10 cellular contexts compared by ENCODE assay signal in the genomic region with DNA sequence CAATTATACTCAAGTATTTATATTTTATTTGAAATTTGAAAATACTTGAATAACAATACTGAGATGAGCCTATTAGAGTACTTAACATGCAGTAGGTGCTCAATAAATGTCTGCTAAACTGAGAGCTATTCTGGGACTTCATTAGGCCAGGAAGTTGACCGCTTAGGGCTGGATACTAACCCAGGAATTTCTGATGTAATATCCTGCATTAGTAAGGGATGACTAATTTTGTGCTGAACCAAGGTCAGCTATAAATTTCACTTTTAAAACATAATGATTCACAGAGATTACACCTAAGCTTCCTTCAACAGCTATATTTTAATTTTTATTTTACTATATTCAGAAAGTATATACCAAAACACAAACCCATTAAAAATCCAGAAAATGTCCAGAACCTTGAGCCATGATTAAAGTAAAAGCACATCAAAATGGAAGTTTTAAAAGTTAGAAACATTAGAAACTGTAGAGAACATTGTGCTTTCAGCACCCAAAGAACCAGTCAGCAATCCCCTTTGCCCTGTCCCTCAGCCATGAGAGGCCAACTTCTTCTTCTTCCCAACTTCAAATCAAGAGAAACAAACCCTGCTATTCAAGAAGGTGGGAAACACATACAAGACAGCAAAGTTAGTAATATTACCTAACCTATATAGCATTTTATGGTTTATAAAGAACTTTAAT. TPM values are rescaled to one million over a fixed set of nuclear protein-coding genes. Genes with fewer than 3 reads are reported as not detected.
DNase-seq lines count a peak whose midpoint lies in the region; ATAC-seq, FAIRE-seq and TF ChIP-seq lines count a peak whose summit lies in the region.
"Had no signal": no experiment of that assay in that cellular context is flagged by ENCODE, and none has a peak within 500 bp of the region (broad histone marks: within the 10 kb centered on the region; RNA-seq: fewer than 3 reads in every experiment).

No MANE protein-coding gene starts in this region.

- H3K27ac ChIP-seq in SJCRH30 (peak overlapping the region; percentile 89), rectal smooth muscle tissue (ENCODE audit: low read depth, low read length) (peak overlapping the region; percentile 33)

- no peaks in the 10 kb centered on the region for H3K9me3 ChIP-seq in SJCRH30 (replicated peaks)

- no peak overlapping the region for H3K4me3 ChIP-seq in SJCRH30
- no peak overlapping the region for H3K4me3 ChIP-seq in fibroblast of mammary gland (ENCODE audit: control insufficient read depth, low read depth, low read length)
- no peak overlapping the region for H3K4me3 ChIP-seq in rectal smooth muscle tissue (ENCODE audit: low read length)

- TF ChIP-seq CTCF in fibroblast of mammary gland (conservative IDR thresholded peaks at IDR 0.05; ENCODE audit: control insufficient read depth, insufficient read depth, low read depth, low read length): no peak

- peak; percentile 95 for FAIRE-seq in G401.6 (lab: Jason Lieb, UNC)

- peaks cover 19% of the 10 kb centered on the region for H3K4me1 ChIP-seq in SJCRH30
- no peaks in the 10 kb centered on the region for H3K4me1 ChIP-seq in rectal smooth muscle tissue (ENCODE audit: control insufficient read depth, insufficient read depth, low read length)

- DNase-seq in SJCRH30 (peak; percentile 46 to 63), fibroblast of mammary gland (ENCODE audit: low read depth) (peak; percentile 93), left lobe of liver (ENCODE audit: low spot score) (no peak), HuH-7.5 (ENCODE audit: low spot score) (no peak)
- DNase-seq: effector memory CD8-positive, alpha-beta T cell; NCI-H2029 treated with DMSO at 0.1 percent for 48 hours had no signal

- H3K27me3 ChIP-seq in SJCRH30 (no peaks in the 10 kb centered on the region), rectal smooth muscle tissue (ENCODE audit: control insufficient read depth, insufficient read depth, low read length) (no peaks in the 10 kb centered on the region)

- H3K36me3 ChIP-seq in SJCRH30: peaks cover 10% of the 10 kb centered on the region; the same call in 1 of the 2 replicates
- H3K36me3 ChIP-seq in rectal smooth muscle tissue (ENCODE audit: control insufficient read depth, insufficient read depth, low read length): peaks cover 5% of the 10 kb centered on the region

- H3K9ac ChIP-seq in rectal smooth muscle tissue (ENCODE audit: low read length): no peak overlapping the region

- ATAC-seq in HG03442 (IDR thresholded peaks at IDR 0.05; ENCODE audit: unreplicated experiment) (no peak), left lobe of liver (no peak), HG03135 (IDR thresholded peaks at IDR 0.05; ENCODE audit: unreplicated experiment) (no peak)
- ATAC-seq: effector memory CD8-positive, alpha-beta T cell had no signal

RNA-seq across cellular contexts. Expression of gene WNT2B, which starts 35.4 kb away (rescaled TPM):
- 0.15 and 0.28 TPM in 2 replicates for total RNA-seq in SJCRH30 (2014; rRNA removed; shearing (Covaris generic))
- total RNA-seq in left lobe of liver: 0.40 TPM

Comparison
In these comparisons a context has a peak if more than half of its experiments do, and no peak if none do; other contexts are left out.
1. DNase-seq: peak in SJCRH30 (2 of 2) and fibroblast of mammary gland (single experiment); none in left lobe of liver (single experiment) and HuH-7.5 (single experiment).